Comparison of ENCODE assay signal across 27 cellular contexts in genomic region chr17:41186872-41187271, GRCh38. TPM values are rescaled to one million over a fixed set of nuclear protein-coding genes. Genes with fewer than 3 reads are reported as not detected.
"Had no signal": no experiment of that assay in that cellular context is flagged by ENCODE, and none has a peak within 500 bp of the region (broad histone marks: within the 10 kb centered on the region; RNA-seq: fewer than 3 reads in every experiment).

No MANE protein-coding gene starts in this region.

- H3K4me3 Mint-ChIP-seq: activated CD8-positive, alpha-beta T cell treated with anti-CD3 and anti-CD28 coated beads, Interleukin-2, amount 10 ng/mL, durations not matched to agents 7 days and 5 days; activated naive CD8-positive, alpha-beta T cell treated with anti-CD3 and anti-CD28 coated beads, Interleukin-2, amount 10 ng/mL, durations not matched to agents 7 days and 5 days; central memory CD8-positive, alpha-beta T cell; T-helper 17 cell; WTC11 had no signal

- H3K4me1 Mint-ChIP-seq: activated naive CD8-positive, alpha-beta T cell treated with anti-CD3 and anti-CD28 coated beads, Interleukin-2, amount 10 ng/mL, durations not matched to agents 7 days and 5 days; central memory CD8-positive, alpha-beta T cell; WTC11 had no signal

- ATAC-seq: activated CD8-positive, alpha-beta T cell treated with anti-CD3 and anti-CD28 coated beads, Interleukin-2, amount 10 ng/mL, durations not matched to agents 7 days and 5 days; body of pancreas; PC-3; T-helper 17 cell; WTC11 had no signal

- H3K36me3 Mint-ChIP-seq: activated naive CD8-positive, alpha-beta T cell treated with anti-CD3 and anti-CD28 coated beads, Interleukin-2, amount 10 ng/mL, durations not matched to agents 7 days and 5 days; WTC11 had no signal

- H3K4me1 ChIP-seq: adrenal gland, body of pancreas had no signal

- H3K4me3 ChIP-seq: adrenal gland, body of pancreas had no signal

- H3K27ac Mint-ChIP-seq: activated CD8-positive, alpha-beta T cell treated with anti-CD3 and anti-CD28 coated beads, Interleukin-2, amount 10 ng/mL, durations not matched to agents 7 days and 5 days; activated naive CD8-positive, alpha-beta T cell treated with anti-CD3 and anti-CD28 coated beads, Interleukin-2, amount 10 ng/mL, durations not matched to agents 7 days and 5 days; T-helper 17 cell; WTC11 had no signal

- DNase-seq: activated CD4-positive, alpha-beta T cell treated with anti-CD3 and anti-CD28 coated beads for 48 hours; activated CD4-positive, alpha-beta T cell treated with anti-CD3 and anti-CD28 coated beads, Interleukin-2, amount 50 U/mL, for 4 hours; activated CD4-positive, CD25-positive, alpha-beta regulatory T cell treated with anti-CD3 and anti-CD28 coated beads, Interleukin-2, amount 50 U/mL, for 72 hours; activated CD8-positive, alpha-beta memory T cell treated with anti-CD3 and anti-CD28 coated beads, Interleukin-2, amount 50 U/mL, for 48 hours; activated CD8-positive, alpha-beta T cell treated with anti-CD3 and anti-CD28 coated beads, Interleukin-2, amount 10 ng/mL, durations not matched to agents 7 days and 5 days; activated naive CD4-positive, alpha-beta T cell treated with anti-CD3 and anti-CD28 coated beads, Interleukin-2, amount 50 U/mL, for 16 hours; activated naive CD8-positive, alpha-beta T cell treated with anti-CD3 and anti-CD28 coated beads, Interleukin-2, amount 10 ng/mL, durations not matched to agents 7 days and 5 days; activated T-cell treated with anti-CD3 and anti-CD28 coated beads, Interleukin-2, amount 50 U/mL, for 1 hour; adrenal gland; aorta; body of pancreas; Karpas-422; NCI-H1048; NCI-H1417; NCI-H1930; NCI-H2171; NCI-H2227 treated with DMSO at 0.1 percent for 48 hours; NCI-H446 treated with DMSO at 0.1 percent for 48 hours; NCI-H524 treated with DMSO at 0.1 percent for 48 hours; NCI-H82; SHP77 treated with DMSO at 0.1 percent for 48 hours; T-helper 17 cell; T-helper 9 cell had no signal

- H3K36me3 ChIP-seq: adrenal gland had no signal

- H3K9me3 ChIP-seq: body of pancreas had no signal

- H3K27ac ChIP-seq: adrenal gland, body of pancreas had no signal

- H3K9me3 Mint-ChIP-seq: activated naive CD8-positive, alpha-beta T cell treated with anti-CD3 and anti-CD28 coated beads, Interleukin-2, amount 10 ng/mL, durations not matched to agents 7 days and 5 days; central memory CD8-positive, alpha-beta T cell had no signal

- H3K27me3 ChIP-seq: adrenal gland, body of pancreas had no signal

RNA-seq across cellular contexts. Expression of gene KRTAP4-1, which starts 2.2 kb away (rescaled TPM):
- total RNA-seq: activated CD8-positive, alpha-beta T cell treated with anti-CD3 and anti-CD28 coated beads, Interleukin-2, amount 10 ng/mL, durations not matched to agents 7 days and 5 days; activated naive CD8-positive, alpha-beta T cell treated with anti-CD3 and anti-CD28 coated beads, Interleukin-2, amount 10 ng/mL, durations not matched to agents 7 days and 5 days; adrenal gland; aorta; body of pancreas; bronchial epithelial cell; PC-3; T-helper 17 cell; WTC11 had no signal
- polyA plus RNA-seq: adrenal gland, aorta had no signal

RNA-seq across cellular contexts. Expression of gene KRTAP9-1, which starts 2.8 kb away (rescaled TPM):
- total RNA-seq: activated CD8-positive, alpha-beta T cell treated with anti-CD3 and anti-CD28 coated beads, Interleukin-2, amount 10 ng/mL, durations not matched to agents 7 days and 5 days; activated naive CD8-positive, alpha-beta T cell treated with anti-CD3 and anti-CD28 coated beads, Interleukin-2, amount 10 ng/mL, durations not matched to agents 7 days and 5 days; adrenal gland; aorta; body of pancreas; bronchial epithelial cell; PC-3; T-helper 17 cell; WTC11 had no signal
- polyA plus RNA-seq: adrenal gland, aorta had no signal

RNA-seq across cellular contexts. Expression of gene KRTAP4-2, which starts 8.9 kb away (rescaled TPM):
- total RNA-seq: activated CD8-positive, alpha-beta T cell treated with anti-CD3 and anti-CD28 coated beads, Interleukin-2, amount 10 ng/mL, durations not matched to agents 7 days and 5 days; activated naive CD8-positive, alpha-beta T cell treated with anti-CD3 and anti-CD28 coated beads, Interleukin-2, amount 10 ng/mL, durations not matched to agents 7 days and 5 days; adrenal gland; aorta; body of pancreas; bronchial epithelial cell; PC-3; T-helper 17 cell; WTC11 had no signal
- polyA plus RNA-seq: adrenal gland, aorta had no signal

RNA-seq across cellular contexts. Expression of gene KRTAP4-3, which starts 18.9 kb away (rescaled TPM):
- total RNA-seq: activated CD8-positive, alpha-beta T cell treated with anti-CD3 and anti-CD28 coated beads, Interleukin-2, amount 10 ng/mL, durations not matched to agents 7 days and 5 days; activated naive CD8-positive, alpha-beta T cell treated with anti-CD3 and anti-CD28 coated beads, Interleukin-2, amount 10 ng/mL, durations not matched to agents 7 days and 5 days; adrenal gland; aorta; body of pancreas; bronchial epithelial cell; PC-3; T-helper 17 cell; WTC11 had no signal
- polyA plus RNA-seq: adrenal gland, aorta had no signal

RNA-seq across cellular contexts. Expression of gene KRTAP4-4, which starts 26.3 kb away (rescaled TPM):
- total RNA-seq: activated CD8-positive, alpha-beta T cell treated with anti-CD3 and anti-CD28 coated beads, Interleukin-2, amount 10 ng/mL, durations not matched to agents 7 days and 5 days; activated naive CD8-positive, alpha-beta T cell treated with anti-CD3 and anti-CD28 coated beads, Interleukin-2, amount 10 ng/mL, durations not matched to agents 7 days and 5 days; adrenal gland; aorta; body of pancreas; bronchial epithelial cell; PC-3; T-helper 17 cell; WTC11 had no signal
- polyA plus RNA-seq: adrenal gland, aorta had no signal
